33 cellular contexts compared by ENCODE assay signal in the genomic region with DNA sequence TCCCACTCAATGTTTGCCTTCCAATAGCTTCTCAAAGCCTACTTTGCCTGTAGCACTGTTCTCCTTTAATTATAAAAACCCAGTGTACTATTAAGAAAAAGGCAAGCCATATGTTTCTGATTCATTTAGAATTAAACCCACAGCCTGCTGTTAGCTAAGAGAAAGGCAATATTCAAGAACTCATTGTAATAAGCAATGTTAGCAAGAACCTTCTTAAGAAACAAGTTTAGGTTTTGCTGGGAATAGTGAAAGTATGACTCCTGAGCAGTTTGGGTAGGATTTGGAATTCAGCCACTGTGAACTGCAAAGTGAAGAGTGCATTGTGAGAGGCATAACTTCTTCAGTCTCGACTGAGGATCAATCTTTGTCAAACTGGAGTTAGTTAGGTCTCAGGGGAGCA.
DNase-seq lines count a peak whose midpoint lies in the region; ATAC-seq and TF ChIP-seq lines count a peak whose summit lies in the region.
"Had no signal": no experiment of that assay in that cellular context is flagged by ENCODE, and none has a peak within 500 bp of the region (broad histone marks: within the 10 kb centered on the region; RNA-seq: fewer than 3 reads in every experiment).

No MANE protein-coding gene starts in this region.

- no peaks in the 10 kb centered on the region for H3K36me3 ChIP-seq in SK-N-SH (replicated peaks in 1 of 2; ENCODE audit: control insufficient read depth in 1 of 2, insufficient read depth in 2 of 2, low read length in 1 of 2)
- H3K36me3 ChIP-seq in esophagus muscularis mucosa: no peaks in the 10 kb centered on the region
- H3K36me3 ChIP-seq in right atrium auricular region: no peaks in the 10 kb centered on the region
- H3K36me3 ChIP-seq: ascending aorta, left ventricle myocardium inferior had no signal

- WGBS in SK-N-SH (ENCODE audit: low lambda C conversion rate): 43% methylated on average over 1 of the region's 1 CpG
- 12% methylated on average over 1 of the region's 1 CpG for WGBS in esophagus muscularis mucosa

- CTCF ChIA-PET in SK-N-SH (lab: Yijun Ruan, JAX): interaction anchor here (0.9 kb wide), 1 partner anchor 275 kb away, joined by 3 read pairs; no protein-coding TSS in a partner anchor
- CTCF ChIA-PET in activated CD4-positive, alpha-beta T cell treated with anti-CD3 and anti-CD28 coated beads for 36 hours (lab: Charles Lee): interaction anchor here (0.7 kb wide), 1 partner anchor 13 kb away, joined by 3 read pairs; no protein-coding TSS in a partner anchor

- no peak overlapping the region for H3K27ac Mint-ChIP-seq in activated CD4-positive, alpha-beta T cell treated with anti-CD3 and anti-CD28 coated beads for 36 hours
- H3K27ac Mint-ChIP-seq: activated CD8-positive, alpha-beta T cell treated with anti-CD3 and anti-CD28 coated beads for 36 hours; activated naive CD8-positive, alpha-beta T cell; endodermal cell; immature natural killer cell; naive B cell had no signal

- H3K9ac ChIP-seq in SK-N-SH: no peak overlapping the region

- POLR2A ChIA-PET in SK-N-SH (lab: Yijun Ruan, JAX): no interaction called here
- POLR2A ChIA-PET in activated CD4-positive, alpha-beta T cell treated with anti-CD3 and anti-CD28 coated beads for 36 hours (lab: Charles Lee): no interaction called here

- no peaks in the 10 kb centered on the region for H3K4me1 Mint-ChIP-seq in activated CD4-positive, alpha-beta T cell treated with anti-CD3 and anti-CD28 coated beads for 36 hours
- H3K4me1 Mint-ChIP-seq: central memory CD8-positive, alpha-beta T cell; immature natural killer cell; naive B cell had no signal

- H3K9me3 ChIP-seq in SK-N-SH (no peaks in the 10 kb centered on the region), esophagus muscularis mucosa (no peaks in the 10 kb centered on the region), right atrium auricular region (no peaks in the 10 kb centered on the region)
- H3K9me3 ChIP-seq: ascending aorta, left ventricle myocardium inferior had no signal

- H3K9me3 Mint-ChIP-seq in activated CD4-positive, alpha-beta T cell treated with anti-CD3 and anti-CD28 coated beads for 36 hours (ENCODE audit: low read depth): no peaks in the 10 kb centered on the region
- H3K9me3 Mint-ChIP-seq: activated CD8-positive, alpha-beta T cell treated with anti-CD3 and anti-CD28 coated beads for 36 hours; central memory CD8-positive, alpha-beta T cell; endodermal cell; naive B cell had no signal

- H3K9me2 ChIP-seq in SK-N-SH: no peaks in the 10 kb centered on the region

- DNase-seq in SK-N-SH (no peak), esophagus muscularis mucosa (ENCODE audit: extremely low spot score) (no peak), left kidney (ENCODE audit: low read depth, low spot score) (peak; percentile 41), right atrium auricular region (ENCODE audit: low spot score) (no peak), NCI-H2171 (lab: John Stamatoyannopoulos, UW) (no peak)
- DNase-seq in activated CD4-positive, alpha-beta T cell treated with anti-CD3 and anti-CD28 coated beads for 36 hours: no peak
- no peak for DNase-seq in activated T-cell treated with anti-CD3 and anti-CD28 coated beads, Interleukin-2, amount 50 U/mL, for 48 hours
- DNase-seq: activated CD8-positive, alpha-beta T cell treated with anti-CD3 and anti-CD28 coated beads for 36 hours; Calu3; dermis blood vessel endothelial cell; DMS79 treated with DMSO at 0.1 percent for 48 hours; endodermal cell; GF-D8; immature natural killer cell; KG1; left ventricle myocardium inferior; MM.1S; naive B cell; NCI-H1105 treated with DMSO at 0.1 percent for 48 hours; NCI-H1930; NCI-H524 treated with DMSO at 0.1 percent for 48 hours; occipital lobe; PC-9; stimulated activated naive CD4-positive, alpha-beta T cell treated with Interleukin-2 at 50 U/mL for 16 hours had no signal

- no peaks in the 10 kb centered on the region for H3K79me2 ChIP-seq in SK-N-SH (ENCODE audit: insufficient read depth)

- H3F3A ChIP-seq in SK-N-SH (replicated peaks; ENCODE audit: insufficient read depth): peaks cover 13% of the 10 kb centered on the region

- no peak for ATAC-seq in SK-N-SH treated with all-trans-retinoic acid at 6 μM for 48 hours
- no peak for ATAC-seq in activated CD4-positive, alpha-beta T cell treated with anti-CD3 and anti-CD28 coated beads for 36 hours
- ATAC-seq: activated CD8-positive, alpha-beta T cell treated with anti-CD3 and anti-CD28 coated beads for 36 hours; HCT116; Right ventricle myocardium inferior had no signal

- H3K27ac ChIP-seq in SK-N-SH (ENCODE audit: low read depth in 2 of 2, low read length in 1 of 2): no peak overlapping the region
- H3K27ac ChIP-seq in esophagus muscularis mucosa (replicated peaks in 1 of 4): peak overlapping the region in 3 of 4 donors; percentile 1 to 21 (median 14)
- no peak overlapping the region for H3K27ac ChIP-seq in right atrium auricular region
- H3K27ac ChIP-seq: 22Rv1, ascending aorta, HL-60, left ventricle myocardium inferior, PC-9, skin epidermis had no signal

- H3K4me1 ChIP-seq in SK-N-SH (ENCODE audit: control insufficient read depth in 1 of 2, insufficient read depth in 2 of 2, low read depth in 1 of 2, low read length in 1 of 2) (peaks cover 15 to 18% of the 10 kb centered on the region in 2 experiments), esophagus muscularis mucosa (peaks cover 7 to 54% (median 45%) of the 10 kb centered on the region in 4 donors), right atrium auricular region (peaks cover 0 to 6% of the 10 kb centered on the region in 2 donors)
- H3K4me1 ChIP-seq: ascending aorta had no signal

- intact Hi-C loops in esophagus muscularis mucosa (cut with DNase I): no loop called here
- intact Hi-C loops in activated CD4-positive, alpha-beta T cell treated with anti-CD3 and anti-CD28 coated beads for 36 hours (cut with DNase I, micrococcal nuclease): no loop called here

- no peak overlapping the region for H3K4me3 Mint-ChIP-seq in activated CD4-positive, alpha-beta T cell treated with anti-CD3 and anti-CD28 coated beads for 36 hours
- H3K4me3 Mint-ChIP-seq: activated CD8-positive, alpha-beta T cell treated with anti-CD3 and anti-CD28 coated beads for 36 hours; activated naive CD8-positive, alpha-beta T cell; central memory CD8-positive, alpha-beta T cell; endodermal cell; immature natural killer cell; naive B cell had no signal

- no peaks in the 10 kb centered on the region for H3K27me3 Mint-ChIP-seq in activated CD4-positive, alpha-beta T cell treated with anti-CD3 and anti-CD28 coated beads for 36 hours
- H3K27me3 Mint-ChIP-seq: activated CD8-positive, alpha-beta T cell treated with anti-CD3 and anti-CD28 coated beads for 36 hours; activated naive CD8-positive, alpha-beta T cell; central memory CD8-positive, alpha-beta T cell; naive B cell had no signal

- peak overlapping the region; percentile 4; the same call in 1 of the 2 replicates for H3K4me2 ChIP-seq in SK-N-SH
- H3K4me2 ChIP-seq: PC-9 had no signal

- H3K36me3 Mint-ChIP-seq in activated CD4-positive, alpha-beta T cell treated with anti-CD3 and anti-CD28 coated beads for 36 hours (ENCODE audit: low read depth): no peaks in the 10 kb centered on the region

- no peak overlapping the region for H2AFZ ChIP-seq in SK-N-SH (ENCODE audit: low read depth)
- H2AFZ ChIP-seq: PC-9 had no signal

- TF ChIP-seq EP300 in SK-N-SH (IDR thresholded peaks at IDR 0.05; ENCODE audit: borderline replicate concordance in 1 of 2, low read depth in 1 of 2, low read length in 1 of 2) (no peak), esophagus muscularis mucosa (IDR thresholded peaks at IDR 0.05) (no peak)

- H3K4me3 ChIP-seq in SK-N-SH (ENCODE audit: low read depth in 2 of 2, low read length in 1 of 2): no peak overlapping the region
- H3K4me3 ChIP-seq in esophagus muscularis mucosa: no peak overlapping the region
- no peak overlapping the region for H3K4me3 ChIP-seq in right atrium auricular region
- H3K4me3 ChIP-seq: ascending aorta, left ventricle myocardium inferior, PC-9, skin epidermis had no signal

- TF ChIP-seq RAD21 in SK-N-SH (IDR thresholded peaks at IDR 0.05; ENCODE audit: low read length): no peak

- TF ChIP-seq POLR2A in esophagus muscularis mucosa (IDR thresholded peaks at IDR 0.05; ENCODE audit: low read depth): no peak

- H4K20me1 ChIP-seq in SK-N-SH (ENCODE audit: insufficient read depth): no peaks in the 10 kb centered on the region

- H3K27me3 ChIP-seq in SK-N-SH (ENCODE audit: insufficient read depth): no peaks in the 10 kb centered on the region
- H3K27me3 ChIP-seq in esophagus muscularis mucosa: no peaks in the 10 kb centered on the region
- no peaks in the 10 kb centered on the region for H3K27me3 ChIP-seq in right atrium auricular region
- H3K27me3 ChIP-seq: ascending aorta had no signal

- TF ChIP-seq CTCF in SK-N-SH (IDR thresholded peaks at IDR 0.05) (no peak), esophagus muscularis mucosa (IDR thresholded peaks at IDR 0.05) (no peak), right atrium auricular region (IDR thresholded peaks at IDR 0.05) (no peak)

TF ChIP-seq in SK-N-SH, 30 proteins besides CTCF, POLR2A, EP300 and RAD21 (continues in another document):
- TF ChIP-seq, protein P1, sequence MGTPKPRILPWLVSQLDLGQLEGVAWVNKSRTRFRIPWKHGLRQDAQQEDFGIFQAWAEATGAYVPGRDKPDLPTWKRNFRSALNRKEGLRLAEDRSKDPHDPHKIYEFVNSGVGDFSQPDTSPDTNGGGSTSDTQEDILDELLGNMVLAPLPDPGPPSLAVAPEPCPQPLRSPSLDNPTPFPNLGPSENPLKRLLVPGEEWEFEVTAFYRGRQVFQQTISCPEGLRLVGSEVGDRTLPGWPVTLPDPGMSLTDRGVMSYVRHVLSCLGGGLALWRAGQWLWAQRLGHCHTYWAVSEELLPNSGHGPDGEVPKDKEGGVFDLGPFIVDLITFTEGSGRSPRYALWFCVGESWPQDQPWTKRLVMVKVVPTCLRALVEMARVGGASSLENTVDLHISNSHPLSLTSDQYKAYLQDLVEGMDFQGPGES (IDR thresholded peaks at IDR 0.05; ENCODE audit: low read depth, low read length): no peak
- TF ChIP-seq NRF1 (IDR thresholded peaks at IDR 0.05; ENCODE audit: low read depth, low read length): no peak
- no peak for TF ChIP-seq YY1 (IDR thresholded peaks at IDR 0.05; ENCODE audit: low read depth)

Comparison
In these comparisons a context has a peak if more than half of its experiments do, and no peak if none do; other contexts are left out.
1. H3K27ac ChIP-seq: peak in esophagus muscularis mucosa (3 of 4); none in SK-N-SH (0 of 2) and right atrium auricular region (0 of 2).